21 cellular contexts compared by ENCODE assay signal in genomic region chr2:38317725-38318124, GRCh38.
"Had no signal": no experiment of that assay in that cellular context is flagged by ENCODE, and none has a peak within 500 bp of the region (broad histone marks: within the 10 kb centered on the region; RNA-seq: fewer than 3 reads in every experiment).

No MANE protein-coding gene starts in this region.

- DNase-seq: cortex of kidney; effector memory CD8-positive, alpha-beta T cell; head of caudate nucleus; mesenchymal stem cell; midbrain; naive thymus-derived CD8-positive, alpha-beta T cell; nephron progenitor cell; nucleus accumbens; posterior cingulate gyrus; psoas muscle; right cardiac atrium; spleen; stimulated activated naive CD4-positive, alpha-beta T cell; stimulated activated naive CD8-positive, alpha-beta T cell treated with anti-CD3 and anti-CD28 coated beads, Interleukin-15, amount 100 ng/mL, for 72 hours had no signal

- FAIRE-seq: endometrium, frontal cortex, keratinocyte had no signal

- ATAC-seq: effector memory CD8-positive, alpha-beta T cell; left lobe of liver; naive thymus-derived CD8-positive, alpha-beta T cell; psoas muscle; right cardiac atrium; stimulated activated naive CD8-positive, alpha-beta T cell treated with anti-CD3 and anti-CD28 coated beads, Interleukin-15, amount 100 ng/mL, for 72 hours had no signal

- H3K4me1 ChIP-seq: suprapubic skin, vagina had no signal

- H3K27me3 ChIP-seq: spleen, suprapubic skin, vagina had no signal

- H3K27ac ChIP-seq: psoas muscle, skin epidermis, spleen, suprapubic skin, vagina had no signal

- H3K9me3 ChIP-seq: psoas muscle, spleen, suprapubic skin, vagina had no signal

- H3K4me3 ChIP-seq: psoas muscle, skin epidermis, spleen, suprapubic skin, vagina had no signal
